10 cellular contexts compared by ENCODE assay signal in the genomic region with DNA sequence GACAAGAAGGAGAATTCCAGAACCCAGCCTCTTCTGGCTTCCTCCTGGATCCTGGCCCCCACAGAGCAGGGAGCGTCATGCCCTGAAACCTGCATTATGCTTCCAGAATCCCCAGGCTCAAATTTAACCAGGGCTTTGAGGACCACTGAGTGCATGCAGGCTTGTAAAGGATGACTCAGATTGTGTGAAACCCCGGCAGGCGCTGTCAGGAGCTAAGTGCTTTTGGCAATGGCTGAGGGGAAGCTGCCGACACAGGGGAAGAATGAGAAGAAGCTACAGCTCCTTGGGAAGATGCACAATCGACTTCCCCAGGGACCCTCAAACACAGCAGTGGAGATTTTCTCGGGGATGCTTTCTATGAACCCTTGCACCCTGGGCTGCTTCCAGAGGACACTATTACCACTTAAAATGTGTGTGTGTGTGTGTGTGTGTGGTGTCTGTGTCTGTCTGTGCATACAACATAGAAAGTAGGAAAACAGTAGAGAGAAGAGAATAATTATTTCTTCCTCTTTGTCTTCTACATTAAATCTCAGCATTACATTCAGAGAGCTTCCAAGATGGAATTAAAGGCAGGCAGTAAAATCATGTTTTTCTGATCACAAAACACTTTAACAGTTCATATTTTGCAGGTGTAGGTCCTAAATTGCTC.
DNase-seq lines count a peak whose midpoint lies in the region; ATAC-seq and TF ChIP-seq lines count a peak whose summit lies in the region.
"Had no signal": no experiment of that assay in that cellular context is flagged by ENCODE, and none has a peak within 500 bp of the region (broad histone marks: within the 10 kb centered on the region; RNA-seq: fewer than 3 reads in every experiment).

No MANE protein-coding gene starts in this region.

- H2BK15ac ChIP-seq in mesenchymal stem cell (ENCODE audit: low read depth, poor library complexity, severe bottlenecking), result peak overlapping the region; percentile 28

- CTCF ChIA-PET in AG04449 (lab: Yijun Ruan, JAX), result interaction anchor here (1.0 to 3.0 kb wide), 7 partner anchors 12 to 182 kb away, joined by 3 to 16 read pairs (median 5); partner anchors contain the start of gene INHBA

- H2BK120ac ChIP-seq in mesenchymal stem cell (ENCODE audit: low read depth, low read length), result no peak overlapping the region

- peak overlapping the region; percentile 93 for H2BK5ac ChIP-seq in mesenchymal stem cell (ENCODE audit: low read depth, low read length, poor library complexity, severe bottlenecking)

- H4K8ac ChIP-seq in mesenchymal stem cell (ENCODE audit: low read length), result peak overlapping the region; percentile 21

- in situ Hi-C loops in astrocyte of the spinal cord (cut with HindIII; ENCODE audit: low sequenced_read_pairs), result no loop called here

- H3K9ac ChIP-seq in mesenchymal stem cell (ENCODE audit: low read length), result peak overlapping the region; percentile 76

- 10% methylated on average over 6 of the region's 6 CpGs for WGBS in mesenchymal stem cell

- H3K79me1 ChIP-seq in mesenchymal stem cell (replicated peaks; ENCODE audit: low read length, poor library complexity, severe bottlenecking), result no peaks in the 10 kb centered on the region

- H3K4me3 ChIP-seq in AG04449 (ENCODE audit: low read depth, low read length), result no peak overlapping the region
- no peak overlapping the region for H3K4me3 ChIP-seq in astrocyte of the spinal cord (ENCODE audit: low read depth, low read length)
- peak overlapping the region in 1 of 2 experiments; percentile 61 for H3K4me3 ChIP-seq in mesenchymal stem cell (ENCODE audit: insufficient read depth in 1 of 2, low read depth in 1 of 2, low read length in 2 of 2)
- no peak overlapping the region for H3K4me3 ChIP-seq in dorsolateral prefrontal cortex

- H2AK5ac ChIP-seq in mesenchymal stem cell (ENCODE audit: low read length, severe bottlenecking), result peak overlapping the region; percentile 67

- H3K4me1 ChIP-seq in mesenchymal stem cell (ENCODE audit: control insufficient read depth, insufficient read depth, low read depth, low read length), result peaks cover 25% of the 10 kb centered on the region
- H3K4me1 ChIP-seq: Caco-2 had no signal

- POLR2A ChIA-PET in AG04449 (lab: Yijun Ruan, JAX), result interaction anchor here (0.7 to 2.1 kb wide), 6 partner anchors 12 to 187 kb away, joined by 3 to 13 read pairs (median 6); partner anchors contain the start of gene INHBA

- ATAC-seq in GM21528 (IDR thresholded peaks at IDR 0.05; ENCODE audit: low FRiP score, unreplicated experiment), result no peak

- DNase-seq in AG04449 (ENCODE audit: low read depth, low spot score), result peak; percentile 97
- peak; percentile 54 for DNase-seq in HK-2 (ENCODE audit: unreplicated experiment)
- DNase-seq in astrocyte of the spinal cord (ENCODE audit: low read depth, low spot score), result peak; percentile 97
- peak; percentile 94 for DNase-seq in mesenchymal stem cell
- DNase-seq in activated CD4-positive, CD25-positive, alpha-beta regulatory T cell treated with anti-CD3 and anti-CD28 coated beads, Interleukin-2, amount 50 U/mL, for 72 hours, result no peak
- no peak for DNase-seq in SKM-1 treated with dmso at 0.1 percent for 144 hours (lab: John Stamatoyannopoulos, UW; ENCODE audit: unreplicated experiment)
- no peak for DNase-seq in dorsolateral prefrontal cortex
- DNase-seq: activated T-cell treated with anti-CD3 and anti-CD28 coated beads, Interleukin-2, amount 50 U/mL, for 1 hour; Caco-2 had no signal

- peak overlapping the region; percentile 42 to 52 for H3K18ac ChIP-seq in mesenchymal stem cell (ENCODE audit: low read depth in 1 of 2, low read length in 2 of 2)

- no peak overlapping the region for H3K23ac ChIP-seq in mesenchymal stem cell (ENCODE audit: low read length in 2 of 2)

- peak overlapping the region in 1 of 2 experiments; percentile 44 for H3K4ac ChIP-seq in mesenchymal stem cell (ENCODE audit: low read depth in 1 of 2, low read length in 2 of 2)

- H4K91ac ChIP-seq in mesenchymal stem cell (ENCODE audit: low read length), result peak overlapping the region; percentile 25

- TF ChIP-seq CTCF in AG04449 (IDR thresholded peaks at IDR 0.05; ENCODE audit: insufficient read depth, low read length, missing control alignments) (no peak), astrocyte of the spinal cord (IDR thresholded peaks at IDR 0.05; ENCODE audit: low read depth, low read length) (no peak), dorsolateral prefrontal cortex (IDR thresholded peaks at IDR 0.05 in 54 of 56, conservative IDR thresholded peaks at IDR 0.05 in 2 of 56; ENCODE audit: low read depth in 1 of 56, partially characterized antibody in 56 of 56) (no peak)

- H3K14ac ChIP-seq in mesenchymal stem cell (ENCODE audit: low read length in 2 of 2), result no peak overlapping the region

- H3K27me3 ChIP-seq in mesenchymal stem cell (ENCODE audit: control insufficient read depth in 1 of 2, insufficient read depth in 1 of 2, low read length in 2 of 2) (no peaks in the 10 kb centered on the region), dorsolateral prefrontal cortex (no peaks in the 10 kb centered on the region)

- no peak overlapping the region for H2AFZ ChIP-seq in mesenchymal stem cell (ENCODE audit: low read depth, low read length)

- no peaks in the 10 kb centered on the region for H3K9me3 ChIP-seq in mesenchymal stem cell (ENCODE audit: control insufficient read depth, low read length)
- H3K9me3 ChIP-seq: Caco-2 had no signal

- H3K4me2 ChIP-seq in mesenchymal stem cell (ENCODE audit: low read length, poor library complexity, severe bottlenecking), result no peak overlapping the region

- H2BK12ac ChIP-seq in mesenchymal stem cell (ENCODE audit: low read length in 2 of 2), result peak overlapping the region in 1 of 2 experiments; percentile 55

- no peaks in the 10 kb centered on the region for H3K36me3 ChIP-seq in mesenchymal stem cell (ENCODE audit: control insufficient read depth in 1 of 2, insufficient read depth in 2 of 2, low read depth in 1 of 2, low read length in 2 of 2)

- peak overlapping the region; percentile 98 for H3K27ac ChIP-seq in mesenchymal stem cell (ENCODE audit: low read length, poor library complexity, severe bottlenecking)
- H3K27ac ChIP-seq in dorsolateral prefrontal cortex, result peak overlapping the region in 1 of 59 donors; percentile 18

- intact Hi-C loops in dorsolateral prefrontal cortex (cut with DNase I), result no loop called here

Comparison
In these comparisons a context has a peak if more than half of its experiments do, and no peak if none do; other contexts are left out.
1. DNase-seq: peak in AG04449 (single experiment), HK-2 (single experiment), astrocyte of the spinal cord (single experiment) and mesenchymal stem cell (single experiment); none in activated CD4-positive, CD25-positive, alpha-beta regulatory T cell treated with anti-CD3 and anti-CD28 coated beads, Interleukin-2, amount 50 U/mL, for 72 hours (single experiment), SKM-1 treated with dmso at 0.1 percent for 144 hours (single experiment) and dorsolateral prefrontal cortex (0 of 10).